Comparison of ENCODE assay signal across 8 cellular contexts in genomic region chr4:107824367-107825071, GRCh38. TPM values are rescaled to one million over a fixed set of nuclear protein-coding genes. Genes with fewer than 3 reads are reported as not detected.
A peak's percentile ranks its signal among the peaks of the same experiment; 100 is the strongest.
DNase-seq lines count a peak whose midpoint lies in the region; ATAC-seq, FAIRE-seq and TF ChIP-seq lines count a peak whose summit lies in the region.

Gene SGMS2 (plus strand): TSS chr4:107824932. CDS start chr4:107895554, 70,622 bp downstream.

- H3K27me3 ChIP-seq in HAP-1 (ENCODE audit: low read depth), result no peaks in the 10 kb centered on the region
- no peaks in the 10 kb centered on the region for H3K27me3 ChIP-seq in MG63
- no peaks in the 10 kb centered on the region for H3K27me3 ChIP-seq in lower lobe of right lung (ENCODE audit: low read depth)

- H3K9me3 Mint-ChIP-seq in effector memory CD8-positive, alpha-beta T cell, result no peaks in the 10 kb centered on the region

- peak within 1 kb of the TSS; percentile 66 to 76 for H3K4me3 Mint-ChIP-seq in effector memory CD8-positive, alpha-beta T cell

- H3K4me1 Mint-ChIP-seq in effector memory CD8-positive, alpha-beta T cell (ENCODE audit: low read depth in 2 of 2), result peaks cover 10 to 11% of the 10 kb centered on the region in 2 donors

- no peaks in the 10 kb centered on the region for H3K9me3 ChIP-seq in HAP-1
- H3K9me3 ChIP-seq in MG63, result no peaks in the 10 kb centered on the region
- no peaks in the 10 kb centered on the region for H3K9me3 ChIP-seq in lower lobe of right lung

- in situ Hi-C loops in HAP-1 (cut with MboI; ENCODE audit: low sequenced_read_pairs), result no loop called here

- TF ChIP-seq POLR2A in GM12892 (IDR thresholded peaks at IDR 0.05; ENCODE audit: low read depth, low read length), result no peak

- TF ChIP-seq CTCF in lower lobe of right lung (IDR thresholded peaks at IDR 0.05), result no peak

- H3K4me1 ChIP-seq in HAP-1 (peaks cover 30% of the 10 kb centered on the region), lower lobe of right lung (peaks cover 30% of the 10 kb centered on the region)

- DNase-seq in GM12892 (ENCODE audit: insufficient read length), result peak; percentile 13
- DNase-seq in HAP-1 (ENCODE audit: low spot score in 2 of 2), result peak; percentile 59 to 79
- peak; percentile 94 for DNase-seq in MG63
- peak; percentile 78 to 84 for DNase-seq in activated CD4-positive, alpha-beta T cell treated with anti-CD3 and anti-CD28 coated beads, Interleukin-2, amount 50 U/mL, for 48 hours
- no peak for DNase-seq in effector memory CD8-positive, alpha-beta T cell
- DNase-seq in lower lobe of right lung, result peak; percentile 94
- peak; percentile 66 for DNase-seq in stimulated activated CD4-positive, alpha-beta T cell treated with anti-CD3 and anti-CD28 coated beads, Interleukin-4, amount 100 ng/mL, for 1 hour
- DNase-seq in OCI-M2 (lab: John Stamatoyannopoulos, UW; ENCODE audit: unreplicated experiment), result no peak

- H3K36me3 ChIP-seq in HAP-1 (replicated peaks), result no peaks in the 10 kb centered on the region
- H3K36me3 ChIP-seq in MG63, result no peaks in the 10 kb centered on the region
- no peaks in the 10 kb centered on the region for H3K36me3 ChIP-seq in lower lobe of right lung

- no peak for FAIRE-seq in GM12892 (lab: Jason Lieb, UNC)

- no peak within 1 kb of the TSS for H3K27ac Mint-ChIP-seq in effector memory CD8-positive, alpha-beta T cell

- H3K27ac ChIP-seq in lower lobe of right lung, result peak within 1 kb of the TSS; percentile 94

- H3K27me3 Mint-ChIP-seq in effector memory CD8-positive, alpha-beta T cell, result peaks cover 46 to 71% of the 10 kb centered on the region in 2 donors

- peak; percentile 46 for ATAC-seq in effector memory CD8-positive, alpha-beta T cell (replicated peaks)
- peak; percentile 81 to 93 for ATAC-seq in lower lobe of right lung

- intact Hi-C loops in lower lobe of right lung (cut with DNase I), result loop anchor here (5.0 kb wide), 1 partner anchor 88 kb away; no protein-coding TSS in a partner anchor

- no peaks in the 10 kb centered on the region for H3K36me3 Mint-ChIP-seq in effector memory CD8-positive, alpha-beta T cell (ENCODE audit: insufficient read depth)

- H3K4me3 ChIP-seq in HAP-1, result peak within 1 kb of the TSS; percentile 56
- peak within 1 kb of the TSS; percentile 77 for H3K4me3 ChIP-seq in MG63
- peak within 1 kb of the TSS; percentile 80 for H3K4me3 ChIP-seq in lower lobe of right lung

RNA-seq across cellular contexts. Expression of gene SGMS2, which starts in this region (rescaled TPM):
- not detected for polyA plus RNA-seq in GM12892 (2012; ENCODE audit: missing spikeins)
- 13.2 and 19.5 TPM in 2 replicates for total RNA-seq in MG63 (2014; rRNA removed; shearing (Covaris generic); ENCODE audit: low replicate concordance)
- 89.0 TPM for total RNA-seq in lower lobe of right lung

Comparison
In these comparisons a context has a peak if more than half of its experiments do, and no peak if none do; other contexts are left out.
1. DNase-seq: peak in GM12892 (single experiment), HAP-1 (2 of 2), MG63 (single experiment), activated CD4-positive, alpha-beta T cell treated with anti-CD3 and anti-CD28 coated beads, Interleukin-2, amount 50 U/mL, for 48 hours (2 of 2), lower lobe of right lung (single experiment) and stimulated activated CD4-positive, alpha-beta T cell treated with anti-CD3 and anti-CD28 coated beads, Interleukin-4, amount 100 ng/mL, for 1 hour (single experiment); none in effector memory CD8-positive, alpha-beta T cell (0 of 3) and OCI-M2 (single experiment).
2. Peak in every context shown above with its lines, with median percentiles within 50 percentile points of each other: H3K4me3 ChIP-seq.